1 cellular context compared by ENCODE assay signal in genomic region chr10:37495415-37495814, GRCh38.
TF ChIP-seq lines count a peak whose summit lies in the region.

No MANE protein-coding gene starts in this region.

TF ChIP-seq in WTC11, 78 proteins besides CTCF, POLR2A, EP300 and RAD21 (continued from another document):
- no peak for TF ChIP-seq E2F5 (CRISPR knock-in tag; IDR thresholded peaks at IDR 0.05)
- no peak for TF ChIP-seq NR2C2 (CRISPR knock-in tag; IDR thresholded peaks at IDR 0.05)
